Comparison of ENCODE assay signal across 1 cellular context in the genomic region with DNA sequence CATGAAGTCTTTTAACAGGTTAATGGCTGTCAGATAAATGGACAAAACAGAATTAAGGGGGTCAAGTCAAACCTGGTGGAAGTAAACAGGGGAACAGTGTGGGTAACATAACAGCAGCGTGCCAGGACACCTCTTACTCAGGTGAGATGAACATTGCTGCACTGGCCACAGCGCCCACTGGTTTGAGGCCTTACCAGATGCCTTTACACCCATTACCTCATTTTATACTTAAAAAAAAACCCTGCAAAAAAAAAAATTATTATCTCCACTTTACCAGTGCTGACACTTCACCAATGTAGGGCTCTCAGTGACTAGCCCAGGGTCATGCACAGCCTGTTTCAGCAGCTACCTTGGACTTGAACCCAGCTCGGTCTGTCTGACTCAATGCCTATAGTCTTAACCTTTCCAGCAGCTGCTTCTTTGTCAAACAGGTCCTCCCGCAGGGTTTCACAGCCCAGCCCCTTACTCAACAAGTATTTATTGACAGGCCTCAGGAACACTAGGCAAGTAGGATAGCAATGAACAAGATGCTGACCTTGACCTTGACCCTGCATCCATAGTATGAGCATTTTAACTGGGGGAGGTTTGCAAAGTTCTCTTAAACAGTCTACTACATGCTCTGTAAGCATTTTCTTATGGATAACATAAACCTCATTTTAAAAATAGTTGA.
TF ChIP-seq lines count a peak whose summit lies in the region.

No MANE protein-coding gene starts in this region.

TF ChIP-seq in HepG2, 621 proteins besides CTCF, POLR2A, EP300 and RAD21 (continued from another document):
- TF ChIP-seq, protein P1, sequence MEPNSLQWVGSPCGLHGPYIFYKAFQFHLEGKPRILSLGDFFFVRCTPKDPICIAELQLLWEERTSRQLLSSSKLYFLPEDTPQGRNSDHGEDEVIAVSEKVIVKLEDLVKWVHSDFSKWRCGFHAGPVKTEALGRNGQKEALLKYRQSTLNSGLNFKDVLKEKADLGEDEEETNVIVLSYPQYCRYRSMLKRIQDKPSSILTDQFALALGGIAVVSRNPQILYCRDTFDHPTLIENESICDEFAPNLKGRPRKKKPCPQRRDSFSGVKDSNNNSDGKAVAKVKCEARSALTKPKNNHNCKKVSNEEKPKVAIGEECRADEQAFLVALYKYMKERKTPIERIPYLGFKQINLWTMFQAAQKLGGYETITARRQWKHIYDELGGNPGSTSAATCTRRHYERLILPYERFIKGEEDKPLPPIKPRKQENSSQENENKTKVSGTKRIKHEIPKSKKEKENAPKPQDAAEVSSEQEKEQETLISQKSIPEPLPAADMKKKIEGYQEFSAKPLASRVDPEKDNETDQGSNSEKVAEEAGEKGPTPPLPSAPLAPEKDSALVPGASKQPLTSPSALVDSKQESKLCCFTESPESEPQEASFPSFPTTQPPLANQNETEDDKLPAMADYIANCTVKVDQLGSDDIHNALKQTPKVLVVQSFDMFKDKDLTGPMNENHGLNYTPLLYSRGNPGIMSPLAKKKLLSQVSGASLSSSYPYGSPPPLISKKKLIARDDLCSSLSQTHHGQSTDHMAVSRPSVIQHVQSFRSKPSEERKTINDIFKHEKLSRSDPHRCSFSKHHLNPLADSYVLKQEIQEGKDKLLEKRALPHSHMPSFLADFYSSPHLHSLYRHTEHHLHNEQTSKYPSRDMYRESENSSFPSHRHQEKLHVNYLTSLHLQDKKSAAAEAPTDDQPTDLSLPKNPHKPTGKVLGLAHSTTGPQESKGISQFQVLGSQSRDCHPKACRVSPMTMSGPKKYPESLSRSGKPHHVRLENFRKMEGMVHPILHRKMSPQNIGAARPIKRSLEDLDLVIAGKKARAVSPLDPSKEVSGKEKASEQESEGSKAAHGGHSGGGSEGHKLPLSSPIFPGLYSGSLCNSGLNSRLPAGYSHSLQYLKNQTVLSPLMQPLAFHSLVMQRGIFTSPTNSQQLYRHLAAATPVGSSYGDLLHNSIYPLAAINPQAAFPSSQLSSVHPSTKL (CRISPR knock-in tag; IDR thresholded peaks at IDR 0.05), result peak; percentile 30; the same call in 1 of the 2 replicates
- TF ChIP-seq NR2F1 (CRISPR knock-in tag; IDR thresholded peaks at IDR 0.05) (peak; percentile 32 to 55; a peak in 2 of 4 replicates), ZNF772 (CRISPR knock-in tag; IDR thresholded peaks at IDR 0.05) (no peak), NR2F2 (IDR thresholded peaks at IDR 0.05; ENCODE audit: borderline replicate concordance, low read depth) (no peak), GTF3A (CRISPR knock-in tag; conservative IDR thresholded peaks at IDR 0.05) (no peak), FOXK1 (CRISPR knock-in tag; IDR thresholded peaks at IDR 0.05; ENCODE audit: borderline replicate concordance, low read depth) (peak; percentile 22; the same call in 1 of the 2 replicates), SOX13 (IDR thresholded peaks at IDR 0.05) (no peak), SOX13 (CRISPR knock-in tag; conservative IDR thresholded peaks at IDR 0.05 in 1 of 2, IDR thresholded peaks at IDR 0.05 in 1 of 2) (0 out of 4 replicates have a peak, but pooled peaks of 1 of the 2 experiments have one; percentile 19), ONECUT2 (CRISPR knock-in tag; IDR thresholded peaks at IDR 0.05) (no peak), ATF1 (CRISPR knock-in tag; IDR thresholded peaks at IDR 0.05) (no peak), ZBTB20 (CRISPR knock-in tag; IDR thresholded peaks at IDR 0.05; ENCODE audit: borderline replicate concordance, low read depth) (no peak), HNF4A (CRISPR knock-in tag; IDR thresholded peaks at IDR 0.05) (peak; percentile 40; the same call in 1 of the 2 replicates), SIX1 (CRISPR knock-in tag; IDR thresholded peaks at IDR 0.05; ENCODE audit: borderline replicate concordance) (no peak), MAFK (conservative IDR thresholded peaks at IDR 0.05 in 1 of 2, IDR thresholded peaks at IDR 0.05 in 1 of 2; ENCODE audit: low read length in 2 of 2) (0 out of 4 replicates have a peak, but pooled peaks of 1 of the 2 experiments have one; percentile 6), PCBP1 (IDR thresholded peaks at IDR 0.05; ENCODE audit: borderline replicate concordance, low read depth, low read length) (no peak), PHB2 (IDR thresholded peaks at IDR 0.05; ENCODE audit: partially characterized antibody) (no peak), TBL1XR1 (IDR thresholded peaks at IDR 0.05; ENCODE audit: borderline replicate concordance, low read length, partially characterized antibody) (peak; percentile 94), SKI (IDR thresholded peaks at IDR 0.05; ENCODE audit: partially characterized antibody) (peak; percentile 98), SP2 (CRISPR knock-in tag; IDR thresholded peaks at IDR 0.05) (no peak), ZNF709 (CRISPR knock-in tag; IDR thresholded peaks at IDR 0.05) (no peak), RXRB (CRISPR knock-in tag; IDR thresholded peaks at IDR 0.05; ENCODE audit: borderline replicate concordance) (peak; percentile 43)
- TF ChIP-seq, protein P2, sequence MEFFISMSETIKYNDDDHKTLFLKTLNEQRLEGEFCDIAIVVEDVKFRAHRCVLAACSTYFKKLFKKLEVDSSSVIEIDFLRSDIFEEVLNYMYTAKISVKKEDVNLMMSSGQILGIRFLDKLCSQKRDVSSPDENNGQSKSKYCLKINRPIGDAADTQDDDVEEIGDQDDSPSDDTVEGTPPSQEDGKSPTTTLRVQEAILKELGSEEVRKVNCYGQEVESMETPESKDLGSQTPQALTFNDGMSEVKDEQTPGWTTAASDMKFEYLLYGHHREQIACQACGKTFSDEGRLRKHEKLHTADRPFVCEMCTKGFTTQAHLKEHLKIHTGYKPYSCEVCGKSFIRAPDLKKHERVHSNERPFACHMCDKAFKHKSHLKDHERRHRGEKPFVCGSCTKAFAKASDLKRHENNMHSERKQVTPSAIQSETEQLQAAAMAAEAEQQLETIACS (CRISPR knock-in tag; IDR thresholded peaks at IDR 0.05), result no peak
- TF ChIP-seq, protein P3, sequence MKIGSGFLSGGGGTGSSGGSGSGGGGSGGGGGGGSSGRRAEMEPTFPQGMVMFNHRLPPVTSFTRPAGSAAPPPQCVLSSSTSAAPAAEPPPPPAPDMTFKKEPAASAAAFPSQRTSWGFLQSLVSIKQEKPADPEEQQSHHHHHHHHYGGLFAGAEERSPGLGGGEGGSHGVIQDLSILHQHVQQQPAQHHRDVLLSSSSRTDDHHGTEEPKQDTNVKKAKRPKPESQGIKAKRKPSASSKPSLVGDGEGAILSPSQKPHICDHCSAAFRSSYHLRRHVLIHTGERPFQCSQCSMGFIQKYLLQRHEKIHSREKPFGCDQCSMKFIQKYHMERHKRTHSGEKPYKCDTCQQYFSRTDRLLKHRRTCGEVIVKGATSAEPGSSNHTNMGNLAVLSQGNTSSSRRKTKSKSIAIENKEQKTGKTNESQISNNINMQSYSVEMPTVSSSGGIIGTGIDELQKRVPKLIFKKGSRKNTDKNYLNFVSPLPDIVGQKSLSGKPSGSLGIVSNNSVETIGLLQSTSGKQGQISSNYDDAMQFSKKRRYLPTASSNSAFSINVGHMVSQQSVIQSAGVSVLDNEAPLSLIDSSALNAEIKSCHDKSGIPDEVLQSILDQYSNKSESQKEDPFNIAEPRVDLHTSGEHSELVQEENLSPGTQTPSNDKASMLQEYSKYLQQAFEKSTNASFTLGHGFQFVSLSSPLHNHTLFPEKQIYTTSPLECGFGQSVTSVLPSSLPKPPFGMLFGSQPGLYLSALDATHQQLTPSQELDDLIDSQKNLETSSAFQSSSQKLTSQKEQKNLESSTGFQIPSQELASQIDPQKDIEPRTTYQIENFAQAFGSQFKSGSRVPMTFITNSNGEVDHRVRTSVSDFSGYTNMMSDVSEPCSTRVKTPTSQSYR (CRISPR knock-in tag; IDR thresholded peaks at IDR 0.05; ENCODE audit: borderline replicate concordance), result peak; percentile 48; the same call in 1 of the 2 replicates
